Comparison of ENCODE assay signal across 18 cellular contexts in genomic region chr7:55642266-55642665, GRCh38.
"Had no signal": no experiment of that assay in that cellular context is flagged by ENCODE, and none has a peak within 500 bp of the region (broad histone marks: within the 10 kb centered on the region; RNA-seq: fewer than 3 reads in every experiment).

No MANE protein-coding gene starts in this region.

- H3K36me3 ChIP-seq: esophagus muscularis mucosa, gastrocnemius medialis, neutrophil, ovary, thoracic aorta, upper lobe of left lung had no signal

- H3K4me3 ChIP-seq: esophagus muscularis mucosa, gastrocnemius medialis, ovary, thoracic aorta, upper lobe of left lung had no signal

- H3K9me3 ChIP-seq: esophagus muscularis mucosa, gastrocnemius medialis, neutrophil, ovary, thoracic aorta had no signal

- H3K4me1 ChIP-seq: gastrocnemius medialis, upper lobe of left lung had no signal

- H3K27ac ChIP-seq: esophagus muscularis mucosa, gastrocnemius medialis, neutrophil, ovary, thoracic aorta, upper lobe of left lung had no signal

- DNase-seq: activated CD4-positive, alpha-beta memory T cell treated with anti-CD3 and anti-CD28 coated beads for 36 hours; activated CD4-positive, alpha-beta T cell treated with anti-CD3 and anti-CD28 coated beads for 4 hours; activated CD4-positive, CD25-positive, alpha-beta regulatory T cell; activated effector memory CD4-positive, alpha-beta T cell treated with Interleukin-2 at 50 U/mL for 16 hours; activated naive CD4-positive, alpha-beta T cell treated with anti-CD3 and anti-CD28 coated beads, Interleukin-2, amount 10 ng/mL, durations not matched to agents 7 days and 5 days; effector CD8-positive, alpha-beta T cell; gastrocnemius medialis; hippocampal formation; mesenchymal stem cell; ovary; right cardiac atrium; stimulated activated CD4-positive, alpha-beta T cell treated with anti-CD3 and anti-CD28 coated beads, Interleukin-4, amount 100 ng/mL, for 24 hours; stimulated activated naive CD4-positive, alpha-beta T cell treated with Interleukin-2 at 50 U/mL for 16 hours; T-helper 17 cell; upper lobe of left lung had no signal

- ATAC-seq: gastrocnemius medialis, right cardiac atrium had no signal

- H3K27me3 ChIP-seq: gastrocnemius medialis, ovary, upper lobe of left lung had no signal
